Comparison of ENCODE assay signal across 15 cellular contexts in genomic region chr2:60336442-60337141, GRCh38.
DNase-seq lines count a peak whose midpoint lies in the region; ATAC-seq and TF ChIP-seq lines count a peak whose summit lies in the region.
"Had no signal": no experiment of that assay in that cellular context is flagged by ENCODE, and none has a peak within 500 bp of the region (broad histone marks: within the 10 kb centered on the region; RNA-seq: fewer than 3 reads in every experiment).

No MANE protein-coding gene starts in this region.

- intact Hi-C loops in Right ventricle myocardium inferior (cut with DNase I) = loop anchor here (5.0 kb wide), 1 partner anchor 101 kb away; no protein-coding TSS in a partner anchor
- intact Hi-C loops in cardiac septum (cut with DNase I) = loop anchor here (2.0 to 10.0 kb wide), 2 partner anchors 168 to 214 kb away; no protein-coding TSS in a partner anchor
- intact Hi-C loops in activated T-helper 1 cell treated with anti-CD3 and anti-CD28 coated beads, Interleukin-12 subunit alpha, Interleukin-12 subunit beta, Interleukin-2, Interleukin-4 antibody, amounts not matched to agents 30 ng/mL and 10 ng/mL and 1 ng/mL, durations not matched to agents 14 hours and 24 hours and 36 hours (cut with micrococcal nuclease) = no loop called here

- H3K27ac Mint-ChIP-seq in stimulated activated naive B cell treated with anti-CD40 and anti-IgM and Interleukin-4, amounts not matched to agents 10 μg/mL and 1 μg/mL and 100 μg/mL, for 72 hours = peak overlapping the region; percentile 96
- no peak overlapping the region for H3K27ac Mint-ChIP-seq in activated T-helper 1 cell treated with anti-CD3 and anti-CD28 coated beads, Interleukin-12 subunit alpha, Interleukin-12 subunit beta, Interleukin-2, Interleukin-4 antibody, amounts not matched to agents 30 ng/mL and 10 ng/mL and 1 ng/mL, durations not matched to agents 14 hours and 24 hours and 36 hours
- H3K27ac Mint-ChIP-seq: activated CD8-positive, alpha-beta T cell treated with anti-CD3 and anti-CD28 coated beads, Interleukin-2, amount 10 ng/mL, durations not matched to agents 7 days and 5 days had no signal

- H3K9me3 Mint-ChIP-seq in stimulated activated naive B cell treated with anti-CD40 and anti-IgM and Interleukin-4, amounts not matched to agents 10 μg/mL and 1 μg/mL and 100 μg/mL, for 72 hours = peaks cover 7 to 11% of the 10 kb centered on the region in 2 donors
- no peaks in the 10 kb centered on the region for H3K9me3 Mint-ChIP-seq in activated T-helper 1 cell treated with anti-CD3 and anti-CD28 coated beads, Interleukin-12 subunit alpha, Interleukin-12 subunit beta, Interleukin-2, Interleukin-4 antibody, amounts not matched to agents 30 ng/mL and 10 ng/mL and 1 ng/mL, durations not matched to agents 14 hours and 24 hours and 36 hours

- peak; percentile 45 for ATAC-seq in Right ventricle myocardium inferior
- peak; percentile 66 for ATAC-seq in HG02571 (IDR thresholded peaks at IDR 0.05; ENCODE audit: unreplicated experiment)
- peak; percentile 55 to 58 for ATAC-seq in stimulated activated naive B cell treated with anti-CD40 and anti-IgM and Interleukin-4, amounts not matched to agents 10 μg/mL and 1 μg/mL and 100 μg/mL, for 72 hours (replicated peaks)
- no peak for ATAC-seq in GM19397 (IDR thresholded peaks at IDR 0.05; ENCODE audit: unreplicated experiment)
- ATAC-seq: activated CD8-positive, alpha-beta T cell treated with anti-CD3 and anti-CD28 coated beads, Interleukin-2, amount 10 ng/mL, durations not matched to agents 7 days and 5 days; PC-3 had no signal

- peaks cover 5 to 9% of the 10 kb centered on the region in 2 donors for H3K36me3 Mint-ChIP-seq in stimulated activated naive B cell treated with anti-CD40 and anti-IgM and Interleukin-4, amounts not matched to agents 10 μg/mL and 1 μg/mL and 100 μg/mL, for 72 hours
- H3K36me3 Mint-ChIP-seq in activated T-helper 1 cell treated with anti-CD3 and anti-CD28 coated beads, Interleukin-12 subunit alpha, Interleukin-12 subunit beta, Interleukin-2, Interleukin-4 antibody, amounts not matched to agents 30 ng/mL and 10 ng/mL and 1 ng/mL, durations not matched to agents 14 hours and 24 hours and 36 hours (ENCODE audit: low read depth) = no peaks in the 10 kb centered on the region

- no peak overlapping the region for H3K4me3 ChIP-seq in NB4 (ENCODE audit: low read depth, low read length)
- H3K4me3 ChIP-seq: hepatocyte, left ventricle myocardium inferior had no signal

- H3K4me1 Mint-ChIP-seq in stimulated activated naive B cell treated with anti-CD40 and anti-IgM and Interleukin-4, amounts not matched to agents 10 μg/mL and 1 μg/mL and 100 μg/mL, for 72 hours = peaks cover 39 to 78% of the 10 kb centered on the region in 2 donors
- H3K4me1 Mint-ChIP-seq in activated T-helper 1 cell treated with anti-CD3 and anti-CD28 coated beads, Interleukin-12 subunit alpha, Interleukin-12 subunit beta, Interleukin-2, Interleukin-4 antibody, amounts not matched to agents 30 ng/mL and 10 ng/mL and 1 ng/mL, durations not matched to agents 14 hours and 24 hours and 36 hours (ENCODE audit: low read depth) = no peaks in the 10 kb centered on the region

- no peaks in the 10 kb centered on the region for H3K27me3 Mint-ChIP-seq in stimulated activated naive B cell treated with anti-CD40 and anti-IgM and Interleukin-4, amounts not matched to agents 10 μg/mL and 1 μg/mL and 100 μg/mL, for 72 hours
- H3K27me3 Mint-ChIP-seq in activated T-helper 1 cell treated with anti-CD3 and anti-CD28 coated beads, Interleukin-12 subunit alpha, Interleukin-12 subunit beta, Interleukin-2, Interleukin-4 antibody, amounts not matched to agents 30 ng/mL and 10 ng/mL and 1 ng/mL, durations not matched to agents 14 hours and 24 hours and 36 hours (ENCODE audit: insufficient read depth) = peaks cover 2% of the 10 kb centered on the region

- TF ChIP-seq POLR2A in NB4 (IDR thresholded peaks at IDR 0.05; ENCODE audit: extremely low read depth, insufficient read length) = no peak

- no peak for DNase-seq in Right ventricle myocardium inferior (ENCODE audit: missing footprints)
- DNase-seq in cardiac septum (ENCODE audit: low spot score) = no peak
- peak; percentile 29 for DNase-seq in NB4 (ENCODE audit: low read depth)
- no peak for DNase-seq in stimulated activated naive B cell treated with anti-CD40 and anti-IgM and Interleukin-4, amounts not matched to agents 10 μg/mL and 1 μg/mL and 100 μg/mL, for 72 hours
- DNase-seq in dermis blood vessel endothelial cell = no peak
- DNase-seq in activated T-helper 1 cell treated with anti-CD3 and anti-CD28 coated beads, Interleukin-12 subunit alpha, Interleukin-12 subunit beta, Interleukin-2, Interleukin-4 antibody, amounts not matched to agents 30 ng/mL and 10 ng/mL and 1 ng/mL, durations not matched to agents 14 hours and 24 hours and 36 hours (ENCODE audit: low spot score) = no peak
- DNase-seq: activated CD8-positive, alpha-beta T cell treated with anti-CD3 and anti-CD28 coated beads, Interleukin-2, amount 10 ng/mL, durations not matched to agents 7 days and 5 days; activated naive CD4-positive, alpha-beta T cell treated with anti-CD3 and anti-CD28 coated beads, Interleukin-2, amount 50 U/mL, for 16 hours; NCI-H1930 had no signal

- TF ChIP-seq CTCF in NB4 (IDR thresholded peaks at IDR 0.05; ENCODE audit: low read depth, low read length) = no peak

- H3K4me3 Mint-ChIP-seq in stimulated activated naive B cell treated with anti-CD40 and anti-IgM and Interleukin-4, amounts not matched to agents 10 μg/mL and 1 μg/mL and 100 μg/mL, for 72 hours = peak overlapping the region; percentile 43 to 59
- no peak overlapping the region for H3K4me3 Mint-ChIP-seq in activated T-helper 1 cell treated with anti-CD3 and anti-CD28 coated beads, Interleukin-12 subunit alpha, Interleukin-12 subunit beta, Interleukin-2, Interleukin-4 antibody, amounts not matched to agents 30 ng/mL and 10 ng/mL and 1 ng/mL, durations not matched to agents 14 hours and 24 hours and 36 hours
- H3K4me3 Mint-ChIP-seq: activated CD8-positive, alpha-beta T cell treated with anti-CD3 and anti-CD28 coated beads, Interleukin-2, amount 10 ng/mL, durations not matched to agents 7 days and 5 days; neural crest cell had no signal
